8 cellular contexts compared by ENCODE assay signal in the genomic region with DNA sequence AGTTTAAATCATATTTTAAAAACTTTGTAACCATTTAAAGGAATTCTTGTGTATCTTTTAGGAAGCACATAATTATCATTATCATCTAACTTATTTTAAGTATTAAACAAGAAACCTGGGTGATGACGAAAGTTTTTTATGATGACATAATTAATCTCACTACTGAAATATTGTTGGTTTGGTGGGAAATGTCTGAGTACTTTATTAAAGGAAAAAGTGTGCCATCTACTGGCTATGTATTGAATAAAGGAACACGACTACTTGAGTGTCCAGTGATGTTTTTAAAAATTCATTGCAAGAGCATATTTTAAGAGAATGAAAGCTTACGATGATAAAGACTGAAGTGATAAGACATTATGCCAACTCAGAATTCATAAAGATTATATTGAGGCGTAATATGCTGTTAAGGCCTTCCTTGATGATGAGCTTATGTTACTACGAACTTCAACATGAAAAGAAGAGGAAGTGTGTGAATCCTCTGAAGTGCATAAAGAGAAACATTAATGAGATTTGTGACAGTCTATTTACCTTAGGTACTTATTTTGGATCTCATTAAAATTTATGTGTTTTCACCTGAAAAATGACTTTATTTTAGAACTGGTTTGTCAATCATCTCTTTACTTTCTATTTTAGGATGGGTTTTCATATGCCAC. TPM values are rescaled to one million over a fixed set of nuclear protein-coding genes. Genes with fewer than 3 reads are reported as not detected.
DNase-seq lines count a peak whose midpoint lies in the region; ATAC-seq and TF ChIP-seq lines count a peak whose summit lies in the region.

No MANE protein-coding gene starts in this region.

- H3K4me1 ChIP-seq in adipocyte (ENCODE audit: control insufficient read depth, insufficient read depth, low read length): no peaks in the 10 kb centered on the region
- H3K4me1 ChIP-seq in right cardiac atrium (ENCODE audit: control insufficient read depth, insufficient read depth, low read length): no peaks in the 10 kb centered on the region
- no peaks in the 10 kb centered on the region for H3K4me1 ChIP-seq in thoracic aorta (ENCODE audit: control insufficient read depth in 1 of 2, low read depth in 2 of 2)

- H3K27ac ChIP-seq in right cardiac atrium (ENCODE audit: low read length) (no peak overlapping the region), thoracic aorta (no peak overlapping the region)

- intact Hi-C loops in right cardiac atrium (cut with DNase I): loop anchor here in 3 of 4 donors (5.0 to 10.0 kb wide), 4 partner anchors 100 to 670 kb away; partner anchors contain the start of gene HDDC2 (in 1 of the 3)

- no peak overlapping the region for H3K9ac ChIP-seq in adipocyte (ENCODE audit: low read length)

- no peaks in the 10 kb centered on the region for H3K27me3 ChIP-seq in adipocyte (replicated peaks; ENCODE audit: control insufficient read depth, insufficient read depth, low read length)
- H3K27me3 ChIP-seq in right cardiac atrium (ENCODE audit: control insufficient read depth, insufficient read depth): no peaks in the 10 kb centered on the region
- H3K27me3 ChIP-seq in thoracic aorta (replicated peaks; ENCODE audit: insufficient read depth): no peaks in the 10 kb centered on the region

- peaks cover 6% of the 10 kb centered on the region for H3K36me3 ChIP-seq in adipocyte (ENCODE audit: control insufficient read depth, insufficient read depth, low read length, severe bottlenecking)
- peaks cover 6% of the 10 kb centered on the region for H3K36me3 ChIP-seq in thoracic aorta

- H3K4me3 ChIP-seq in GM12864 (ENCODE audit: low read depth, low read length) (no peak overlapping the region), adipocyte (ENCODE audit: low read length) (no peak overlapping the region), right cardiac atrium (ENCODE audit: low read length) (no peak overlapping the region), thoracic aorta (no peak overlapping the region)

- H3K9me3 ChIP-seq in adipocyte (ENCODE audit: control insufficient read depth, low read length) (no peaks in the 10 kb centered on the region), right cardiac atrium (ENCODE audit: control insufficient read depth, low read length) (no peaks in the 10 kb centered on the region), thoracic aorta (no peaks in the 10 kb centered on the region)

- ATAC-seq in HG02610 (IDR thresholded peaks at IDR 0.05; ENCODE audit: unreplicated experiment) (peak; percentile 84), right cardiac atrium (peak; percentile 47 to 61), thoracic aorta (ENCODE audit: insufficient number of reproducible peaks, low FRiP score, low read depth) (no peak)

- TF ChIP-seq CTCF in GM12864 (IDR thresholded peaks at IDR 0.05; ENCODE audit: low read depth, low read length, missing control alignments) (peak; percentile 40), thoracic aorta (IDR thresholded peaks at IDR 0.05) (peak; percentile 45)

- DNase-seq in A172 (ENCODE audit: low spot score) (peak; percentile 50), GM12864 (ENCODE audit: low read depth) (no peak), NCI-H2029 (lab: John Stamatoyannopoulos, UW) (peak; percentile 86), adipocyte (ENCODE audit: low read depth) (peak; percentile 94), right cardiac atrium (no peak), thoracic aorta (ENCODE audit: low spot score) (no peak)
- DNase-seq in activated CD4-positive, alpha-beta T cell treated with anti-CD3 and anti-CD28 coated beads, Interleukin-2, amount 50 U/mL, for 48 hours: no peak

- 31% methylated on average over 5 of the region's 5 CpGs for WGBS in right cardiac atrium

RNA-seq across cellular contexts. Expression of gene TRMT11, which starts 12.0 kb away (rescaled TPM):
- total RNA-seq in A172 (2014; rRNA removed; shearing (Covaris generic)): 41.2 and 49.2 TPM in 2 replicates
- 10 to 100 TPM; 12.0 to 15.6 (median 15.0) TPM for total RNA-seq in right cardiac atrium
- 12.7 TPM for polyA plus RNA-seq in right cardiac atrium
- 10 to 100 TPM; 33.6 to 54.0 TPM for total RNA-seq in thoracic aorta

RNA-seq across cellular contexts. Expression of gene HINT3, which starts 17.8 kb away (rescaled TPM):
- total RNA-seq in A172 (2014; rRNA removed; shearing (Covaris generic)): 22.0 and 24.5 TPM in 2 replicates
- total RNA-seq in right cardiac atrium (10 to 100 TPM; 27.4 to 31.0 (median 28.3) TPM), thoracic aorta (10 to 100 TPM; 18.4 to 23.1 TPM)
- polyA plus RNA-seq in right cardiac atrium: 13.0 TPM

Comparison
In these comparisons a context has a peak if more than half of its experiments do, and no peak if none do; other contexts are left out.
1. DNase-seq: peak in A172 (single experiment), NCI-H2029 (single experiment) and adipocyte (single experiment); none in GM12864 (single experiment), right cardiac atrium (0 of 3), thoracic aorta (single experiment) and activated CD4-positive, alpha-beta T cell treated with anti-CD3 and anti-CD28 coated beads, Interleukin-2, amount 50 U/mL, for 48 hours (0 of 2).